Comparison of ENCODE assay signal across 9 cellular contexts in genomic region chr7:140902305-140902953, GRCh38. TPM values are rescaled to one million over a fixed set of nuclear protein-coding genes. Genes with fewer than 3 reads are reported as not detected.
DNase-seq lines count a peak whose midpoint lies in the region; ATAC-seq and TF ChIP-seq lines count a peak whose summit lies in the region.
"Had no signal": no experiment of that assay in that cellular context is flagged by ENCODE, and none has a peak within 500 bp of the region (broad histone marks: within the 10 kb centered on the region; RNA-seq: fewer than 3 reads in every experiment).

No MANE protein-coding gene starts in this region.

- CTCF ChIA-PET in activated CD8-positive, alpha-beta memory T cell treated with anti-CD3 and anti-CD28 coated beads, Interleukin-2, amount 10 ng/mL, durations not matched to agents 7 days and 5 days (lab: Charles Lee): no interaction called here

- peak; percentile 57 for ATAC-seq in activated CD8-positive, alpha-beta memory T cell treated with anti-CD3 and anti-CD28 coated beads, Interleukin-2, amount 10 ng/mL, durations not matched to agents 7 days and 5 days
- ATAC-seq in HG02588 (IDR thresholded peaks at IDR 0.05; ENCODE audit: unreplicated experiment) (peak; percentile 69), HG03571 (IDR thresholded peaks at IDR 0.05; ENCODE audit: unreplicated experiment) (peak; percentile 73), left lobe of liver (no peak)
- ATAC-seq in stimulated activated memory B cell treated with anti-CD40 and anti-IgM and Interleukin-4, amounts not matched to agents 10 μg/mL and 1 μg/mL and 100 μg/mL, for 72 hours: peak; percentile 68

- no peak for TF ChIP-seq CTCF in osteoblast (IDR thresholded peaks at IDR 0.05; ENCODE audit: extremely low read depth, low read depth, low read length)

- peaks cover 29% of the 10 kb centered on the region for H3K4me1 Mint-ChIP-seq in activated CD8-positive, alpha-beta memory T cell treated with anti-CD3 and anti-CD28 coated beads, Interleukin-2, amount 10 ng/mL, durations not matched to agents 7 days and 5 days
- peaks cover 57% of the 10 kb centered on the region for H3K4me1 Mint-ChIP-seq in stimulated activated memory B cell treated with anti-CD40 and anti-IgM and Interleukin-4, amounts not matched to agents 10 μg/mL and 1 μg/mL and 100 μg/mL, for 72 hours

- no peak overlapping the region for H3K27ac ChIP-seq in osteoblast (ENCODE audit: low read depth, low read length)

- H3K79me2 ChIP-seq in osteoblast (ENCODE audit: insufficient read depth, low read length): peaks cover 84% of the 10 kb centered on the region

- H3K4me3 ChIP-seq in osteoblast (ENCODE audit: insufficient read depth, low read length): no peak overlapping the region

- H3K4me3 Mint-ChIP-seq in activated CD8-positive, alpha-beta memory T cell treated with anti-CD3 and anti-CD28 coated beads, Interleukin-2, amount 10 ng/mL, durations not matched to agents 7 days and 5 days: peak overlapping the region; percentile 5
- H3K4me3 Mint-ChIP-seq in stimulated activated memory B cell treated with anti-CD40 and anti-IgM and Interleukin-4, amounts not matched to agents 10 μg/mL and 1 μg/mL and 100 μg/mL, for 72 hours: peak overlapping the region; percentile 49
- H3K4me3 Mint-ChIP-seq: immature natural killer cell had no signal

- H3K27me3 Mint-ChIP-seq in activated CD8-positive, alpha-beta memory T cell treated with anti-CD3 and anti-CD28 coated beads, Interleukin-2, amount 10 ng/mL, durations not matched to agents 7 days and 5 days: no peaks in the 10 kb centered on the region
- no peaks in the 10 kb centered on the region for H3K27me3 Mint-ChIP-seq in stimulated activated memory B cell treated with anti-CD40 and anti-IgM and Interleukin-4, amounts not matched to agents 10 μg/mL and 1 μg/mL and 100 μg/mL, for 72 hours

- no peaks in the 10 kb centered on the region for H3K27me3 ChIP-seq in osteoblast (ENCODE audit: insufficient read depth, low read length)

- no peak for DNase-seq in activated CD8-positive, alpha-beta memory T cell treated with anti-CD3 and anti-CD28 coated beads, Interleukin-2, amount 10 ng/mL, durations not matched to agents 7 days and 5 days
- DNase-seq in activated CD8-positive, alpha-beta memory T cell treated with anti-CD3 and anti-CD28 coated beads for 24 hours: no peak
- DNase-seq in left lobe of liver (ENCODE audit: low spot score): no peak
- DNase-seq in NCI-H2029 (lab: John Stamatoyannopoulos, UW): no peak
- no peak for DNase-seq in osteoblast (ENCODE audit: insufficient read length, low spot score, missing footprints)
- DNase-seq: immature natural killer cell had no signal

- H3K4me1 ChIP-seq in osteoblast (ENCODE audit: insufficient read depth, low read length): no peaks in the 10 kb centered on the region

- no peaks in the 10 kb centered on the region for H3K9me3 ChIP-seq in osteoblast (ENCODE audit: low read depth, low read length)

- peaks cover 4% of the 10 kb centered on the region for H3K9me3 Mint-ChIP-seq in activated CD8-positive, alpha-beta memory T cell treated with anti-CD3 and anti-CD28 coated beads, Interleukin-2, amount 10 ng/mL, durations not matched to agents 7 days and 5 days (ENCODE audit: low read depth)
- peaks cover 4% of the 10 kb centered on the region for H3K9me3 Mint-ChIP-seq in stimulated activated memory B cell treated with anti-CD40 and anti-IgM and Interleukin-4, amounts not matched to agents 10 μg/mL and 1 μg/mL and 100 μg/mL, for 72 hours
- H3K9me3 Mint-ChIP-seq: immature natural killer cell had no signal

- peaks cover 52% of the 10 kb centered on the region for H4K20me1 ChIP-seq in osteoblast (ENCODE audit: insufficient read depth, low read length)

- H3K27ac Mint-ChIP-seq in activated CD8-positive, alpha-beta memory T cell treated with anti-CD3 and anti-CD28 coated beads, Interleukin-2, amount 10 ng/mL, durations not matched to agents 7 days and 5 days: peak overlapping the region; percentile 63
- H3K27ac Mint-ChIP-seq in stimulated activated memory B cell treated with anti-CD40 and anti-IgM and Interleukin-4, amounts not matched to agents 10 μg/mL and 1 μg/mL and 100 μg/mL, for 72 hours: peak overlapping the region; percentile 71

- no peaks in the 10 kb centered on the region for H3K36me3 ChIP-seq in osteoblast (ENCODE audit: insufficient read depth, low read length)

- no peak overlapping the region for H3K4me2 ChIP-seq in osteoblast (ENCODE audit: insufficient read depth, low read length)

- H2AFZ ChIP-seq in osteoblast (ENCODE audit: low read length): no peak overlapping the region

- peaks cover 30% of the 10 kb centered on the region for H3K36me3 Mint-ChIP-seq in activated CD8-positive, alpha-beta memory T cell treated with anti-CD3 and anti-CD28 coated beads, Interleukin-2, amount 10 ng/mL, durations not matched to agents 7 days and 5 days
- H3K36me3 Mint-ChIP-seq in stimulated activated memory B cell treated with anti-CD40 and anti-IgM and Interleukin-4, amounts not matched to agents 10 μg/mL and 1 μg/mL and 100 μg/mL, for 72 hours: peaks cover 27% of the 10 kb centered on the region
- H3K36me3 Mint-ChIP-seq: immature natural killer cell had no signal

RNA-seq across cellular contexts. Expression of gene BRAF, which starts 22.3 kb away (rescaled TPM):
- 10 to 100 TPM; 25.1 to 33.3 TPM for total RNA-seq in activated CD8-positive, alpha-beta memory T cell treated with anti-CD3 and anti-CD28 coated beads, Interleukin-2, amount 10 ng/mL, durations not matched to agents 7 days and 5 days
- 9.0 TPM for total RNA-seq in left lobe of liver
- 30.0 and 31.2 TPM in 2 replicates for total RNA-seq in osteoblast
